ENCODE assay signal across 8 cellular contexts in the genomic region with DNA sequence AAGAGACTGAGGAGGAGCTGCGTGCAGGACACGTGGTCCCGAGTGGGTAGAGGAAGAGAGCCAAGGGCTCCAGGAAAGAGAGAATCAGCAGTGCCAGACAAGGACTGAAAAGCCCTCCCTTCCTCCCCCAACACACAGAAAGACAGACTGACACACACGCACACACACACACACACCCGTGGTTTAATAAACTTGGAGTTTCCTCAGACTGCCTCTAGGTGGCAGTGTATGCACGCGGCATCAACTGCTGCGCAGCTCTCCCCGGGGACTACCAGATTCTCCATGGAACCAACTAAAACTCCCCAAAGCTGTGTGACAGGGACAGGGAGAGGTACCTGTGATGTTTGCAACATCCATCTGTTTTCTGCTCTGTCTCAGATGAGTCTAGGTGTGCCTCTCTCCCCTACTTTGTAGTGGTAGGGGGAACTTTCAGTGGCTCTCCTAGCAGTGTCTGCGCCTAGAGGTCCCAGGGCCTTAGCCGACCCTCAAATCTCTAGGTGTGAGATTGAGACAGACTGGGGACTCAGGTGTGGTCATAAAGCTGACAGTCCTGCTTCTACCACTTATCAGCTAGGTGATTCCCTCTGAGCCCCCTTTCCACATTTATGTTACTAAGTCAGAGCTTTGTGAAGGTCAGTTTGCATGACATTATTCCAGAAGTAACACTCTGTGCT. TPM values are rescaled to one million over a fixed set of nuclear protein-coding genes. Genes with fewer than 3 reads are reported as not detected.
DNase-seq lines count a peak whose midpoint lies in the region; ATAC-seq and TF ChIP-seq lines count a peak whose summit lies in the region.

No MANE protein-coding gene starts in this region.

- no peaks in the 10 kb centered on the region for H3K9me3 ChIP-seq in cardiac muscle cell (ENCODE audit: low read depth)

- H3K27me3 ChIP-seq in cardiac muscle cell: no peaks in the 10 kb centered on the region

- peak; percentile 90 for TF ChIP-seq CTCF in cardiac muscle cell (IDR thresholded peaks at IDR 0.05; ENCODE audit: low read depth, low read length)

- DNase-seq in ELF-1 (ENCODE audit: low read depth, low spot score) (peak; percentile 80), SIG-M5 (lab: John Stamatoyannopoulos, UW) (peak; percentile 4), cardiac muscle cell (ENCODE audit: low read depth in 1 of 2, low spot score in 1 of 2) (peak; percentile 67 to 84), renal cortical epithelial cell (ENCODE audit: low read depth) (peak; percentile 55), DMS79 (lab: John Stamatoyannopoulos, UW) (no peak)
- peak; percentile 25 for DNase-seq in activated naive CD8-positive, alpha-beta T cell treated with anti-CD3 and anti-CD28 coated beads, Interleukin-2, amount 50 U/mL, for 16 hours (ENCODE audit: low read depth, low spot score)

- H3K36me3 ChIP-seq in cardiac muscle cell: no peaks in the 10 kb centered on the region

- ATAC-seq in GM21423 (IDR thresholded peaks at IDR 0.05; ENCODE audit: unreplicated experiment) (peak; percentile 65), HG03575 (IDR thresholded peaks at IDR 0.05; ENCODE audit: extremely low read depth, insufficient number of reproducible peaks, low FRiP score, unreplicated experiment) (peak; percentile 63)

- H3K27ac ChIP-seq in cardiac muscle cell: no peak overlapping the region

- H3K4me1 ChIP-seq in cardiac muscle cell (ENCODE audit: low read depth): peaks cover 13% of the 10 kb centered on the region

- H3K4me3 ChIP-seq in cardiac muscle cell: no peak overlapping the region

RNA-seq across cellular contexts. Expression of a gene that starts 9.3 kb away (rescaled TPM):
- total RNA-seq in cardiac muscle cell (29.5 and 31.6 TPM in 2 replicates), renal cortical epithelial cell (51.4 and 199 TPM in 2 replicates)
- polyA plus RNA-seq in cardiac muscle cell: 55.1 and 57.0 TPM in 2 replicates

RNA-seq across cellular contexts. Expression of a gene that starts 36.4 kb away (rescaled TPM):
- total RNA-seq in cardiac muscle cell (52.0 and 61.8 TPM in 2 replicates), renal cortical epithelial cell (57.5 and 121 TPM in 2 replicates)
- polyA plus RNA-seq in cardiac muscle cell: 132 and 144 TPM in 2 replicates
